Comparison of ENCODE assay signal across 1 cellular context in the genomic region with DNA sequence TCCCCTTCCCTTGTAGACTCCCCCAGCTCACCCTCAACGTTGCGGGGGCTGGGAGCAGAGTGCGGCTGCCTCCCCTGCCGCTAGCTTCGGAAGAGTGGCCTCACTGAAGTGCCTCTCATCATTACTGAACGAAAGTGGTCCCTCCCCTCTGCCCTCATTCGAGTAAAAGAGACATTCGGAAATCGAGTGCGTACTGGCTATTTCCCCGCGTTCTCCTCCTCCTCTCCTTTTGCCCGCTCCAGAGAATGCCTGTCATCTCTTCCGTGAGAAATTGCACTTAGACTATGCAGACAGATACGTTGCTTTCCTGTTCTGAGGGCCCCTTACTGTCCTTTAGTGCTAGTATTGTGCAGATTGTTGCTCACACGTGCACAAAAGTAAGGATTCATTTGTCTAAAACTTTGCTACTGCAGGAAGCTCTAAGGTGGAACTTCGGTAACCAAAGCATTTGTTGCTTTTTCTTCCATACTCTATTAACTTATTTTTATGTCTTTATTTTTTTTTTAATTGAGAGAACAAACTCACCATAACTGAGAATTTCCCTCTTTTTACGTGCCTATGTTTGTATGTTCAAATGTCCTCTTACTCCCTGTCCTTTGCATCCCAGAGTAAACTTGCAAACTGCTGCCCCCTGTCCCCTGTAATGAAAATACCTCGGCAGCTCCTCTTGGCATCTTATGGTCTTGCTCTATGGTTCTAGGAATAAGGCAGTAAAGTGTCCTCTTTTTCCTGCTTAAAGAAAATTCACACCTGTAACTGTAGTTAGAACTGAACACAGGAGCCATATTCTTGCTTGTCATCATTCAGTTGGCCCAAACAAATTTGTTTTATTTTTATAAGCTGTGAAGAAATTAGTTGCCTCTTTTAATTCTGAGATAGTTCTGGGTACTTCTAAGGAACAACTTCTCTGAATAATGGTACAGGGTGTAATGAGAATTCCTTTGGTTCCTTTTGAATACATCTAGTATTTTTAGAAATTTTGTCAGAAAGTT.
TF ChIP-seq lines count a peak whose summit lies in the region.

No MANE protein-coding gene starts in this region.

TF ChIP-seq in GM12878, 131 proteins besides CTCF, POLR2A, EP300 and RAD21 (continued from another document):
- peak; percentile 49 for TF ChIP-seq MEF2B (IDR thresholded peaks at IDR 0.05; ENCODE audit: partially characterized antibody, poor library complexity, severe bottlenecking)
- TF ChIP-seq, protein P1, sequence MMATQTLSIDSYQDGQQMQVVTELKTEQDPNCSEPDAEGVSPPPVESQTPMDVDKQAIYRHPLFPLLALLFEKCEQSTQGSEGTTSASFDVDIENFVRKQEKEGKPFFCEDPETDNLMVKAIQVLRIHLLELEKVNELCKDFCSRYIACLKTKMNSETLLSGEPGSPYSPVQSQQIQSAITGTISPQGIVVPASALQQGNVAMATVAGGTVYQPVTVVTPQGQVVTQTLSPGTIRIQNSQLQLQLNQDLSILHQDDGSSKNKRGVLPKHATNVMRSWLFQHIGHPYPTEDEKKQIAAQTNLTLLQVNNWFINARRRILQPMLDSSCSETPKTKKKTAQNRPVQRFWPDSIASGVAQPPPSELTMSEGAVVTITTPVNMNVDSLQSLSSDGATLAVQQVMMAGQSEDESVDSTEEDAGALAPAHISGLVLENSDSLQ (IDR thresholded peaks at IDR 0.05) = peak; percentile 17; the same call in 1 of the 2 replicates
- peak; percentile 25; the same call in 1 of the 2 replicates for TF ChIP-seq SMARCA5 (IDR thresholded peaks at IDR 0.05)
- peak; percentile 57; the same call in 1 of the 2 replicates for TF ChIP-seq TAF1 (IDR thresholded peaks at IDR 0.05; ENCODE audit: borderline replicate concordance, low read depth, low read length)
- TF ChIP-seq SP1 (IDR thresholded peaks at IDR 0.05; ENCODE audit: low read depth, low read length) = no peak
- TF ChIP-seq CREB1 (IDR thresholded peaks at IDR 0.05; ENCODE audit: low read depth) = 0 out of 2 replicates have a peak, but pooled peaks have one; percentile 9
- TF ChIP-seq MXI1 (IDR thresholded peaks at IDR 0.05; ENCODE audit: low read depth, low read length) = 0 out of 2 replicates have a peak, but pooled peaks have one; percentile 12
- peak in 1 of 2 experiments; percentile 20; a peak in 1 of 3 replicates for TF ChIP-seq EGR1 (IDR thresholded peaks at IDR 0.05; ENCODE audit: borderline replicate concordance in 1 of 2, low read depth in 2 of 2, low read length in 2 of 2)
